Comparison of ENCODE assay signal across 13 cellular contexts in genomic region chr10:63603709-63604445, GRCh38.
DNase-seq lines count a peak whose midpoint lies in the region; ATAC-seq and TF ChIP-seq lines count a peak whose summit lies in the region.
"Had no signal": no experiment of that assay in that cellular context is flagged by ENCODE, and none has a peak within 500 bp of the region (broad histone marks: within the 10 kb centered on the region; RNA-seq: fewer than 3 reads in every experiment).

No MANE protein-coding gene starts in this region.

- H3K4me2 ChIP-seq in DOHH2 (ENCODE audit: low read length) = peak overlapping the region; percentile 6; the same call in 1 of the 2 replicates

- H3K27ac ChIP-seq in DOHH2 (ENCODE audit: low read depth, low read length) (no peak overlapping the region), aorta (ENCODE audit: low read depth in 1 of 2, low read length in 2 of 2) (no peak overlapping the region)
- H3K27ac ChIP-seq: breast epithelium, HL-60 had no signal

- H4K20me1 ChIP-seq in DOHH2 (ENCODE audit: control insufficient read depth, insufficient read depth, low read depth, low read length) = no peaks in the 10 kb centered on the region

- H3K4me3 ChIP-seq in DOHH2 (ENCODE audit: low read length) = no peak overlapping the region
- no peak overlapping the region for H3K4me3 ChIP-seq in aorta (ENCODE audit: low read length in 2 of 2)
- H3K4me3 ChIP-seq: breast epithelium had no signal

- no peaks in the 10 kb centered on the region for H3K27me3 ChIP-seq in DOHH2 (ENCODE audit: control insufficient read depth, low read length)
- no peaks in the 10 kb centered on the region for H3K27me3 ChIP-seq in aorta (ENCODE audit: control insufficient read depth in 1 of 2, insufficient read depth in 2 of 2, low read length in 1 of 2)
- H3K27me3 ChIP-seq: breast epithelium had no signal

- H3F3A ChIP-seq in DOHH2 (ENCODE audit: control insufficient read depth, insufficient read depth) = peaks cover 17% of the 10 kb centered on the region

- H3K79me2 ChIP-seq in DOHH2 (ENCODE audit: control insufficient read depth, low read length) = no peaks in the 10 kb centered on the region

- intact Hi-C loops in aorta (cut with DNase I) = no loop called here
- intact Hi-C loops in posterior vena cava (cut with DNase I) = no loop called here

- 57 to 59% methylated on average over 7 of the region's 7 CpGs for WGBS in aorta, 2 donors

- H3K9me3 ChIP-seq in DOHH2 (ENCODE audit: control insufficient read depth, insufficient read depth, low read length) (no peaks in the 10 kb centered on the region), aorta (ENCODE audit: control insufficient read depth, low read length) (no peaks in the 10 kb centered on the region)
- H3K9me3 ChIP-seq: breast epithelium had no signal

- ATAC-seq in GM19438 (IDR thresholded peaks at IDR 0.05; ENCODE audit: low read depth, unreplicated experiment) (peak; percentile 81), HG03045 (IDR thresholded peaks at IDR 0.05; ENCODE audit: unreplicated experiment) (peak; percentile 64), aorta (ENCODE audit: low FRiP score) (no peak)

- H3K36me3 ChIP-seq in DOHH2 (ENCODE audit: control insufficient read depth, low read length) = no peaks in the 10 kb centered on the region; the same call in none of the 2 replicates
- H3K36me3 ChIP-seq in aorta (ENCODE audit: control insufficient read depth in 1 of 2, insufficient read depth in 2 of 2, low read length in 1 of 2) = no peaks in the 10 kb centered on the region
- H3K36me3 ChIP-seq: breast epithelium had no signal

- DNase-seq in brain pericyte (ENCODE audit: low read depth, low spot score) (peak; percentile 74), NCI-H2081 treated with DMSO at 0.1 percent for 48 hours (lab: John Stamatoyannopoulos, UW) (no peak), aorta (no peak), NCI-H128 (lab: John Stamatoyannopoulos, UW; ENCODE audit: unreplicated experiment) (no peak), posterior vena cava (ENCODE audit: low spot score) (no peak)
- DNase-seq: ACHN; activated CD4-positive, alpha-beta T cell treated with anti-CD3 and anti-CD28 coated beads, Interleukin-2, amount 10 ng/mL, durations not matched to agents 24 days and 14 days; NCI-H1694 treated with DMSO at 0.1 percent for 48 hours had no signal

- H3K4me1 ChIP-seq in DOHH2 (ENCODE audit: control insufficient read depth, low read length) = peaks cover 37% of the 10 kb centered on the region
- no peaks in the 10 kb centered on the region for H3K4me1 ChIP-seq in aorta (ENCODE audit: control insufficient read depth in 1 of 2, insufficient read depth in 2 of 2, low read length in 2 of 2)
- H3K4me1 ChIP-seq: breast epithelium had no signal

- no peak for TF ChIP-seq CTCF in DOHH2 (IDR thresholded peaks at IDR 0.05; ENCODE audit: low read depth, low read length, poor library complexity, severe bottlenecking)

- H3K9me2 ChIP-seq in DOHH2 (replicated peaks; ENCODE audit: control insufficient read depth, low read length) = no peaks in the 10 kb centered on the region
